1 cellular context compared by ENCODE assay signal in genomic region chr15:41695750-41696436, GRCh38.
TF ChIP-seq lines count a peak whose summit lies in the region.

No MANE protein-coding gene starts in this region.

TF ChIP-seq in GM12878, 131 proteins besides CTCF, POLR2A, EP300 and RAD21 (continued from another document):
- TF ChIP-seq CUX1 (IDR thresholded peaks at IDR 0.05; ENCODE audit: insufficient replicate concordance, low read depth, low read length) = no peak
- TF ChIP-seq RUNX3 (IDR thresholded peaks at IDR 0.05; ENCODE audit: low read length) = no peak
- no peak for TF ChIP-seq DPF2 (IDR thresholded peaks at IDR 0.05)
- TF ChIP-seq ZBTB11 (CRISPR knock-in tag; IDR thresholded peaks at IDR 0.05) = no peak
- TF ChIP-seq E2F4 (IDR thresholded peaks at IDR 0.05; ENCODE audit: low read depth, low read length) = no peak
- no peak for TF ChIP-seq USF1 (IDR thresholded peaks at IDR 0.05; ENCODE audit: borderline replicate concordance, extremely low read length, insufficient read depth, low read depth, low read length)
- 0 out of 2 replicates have a peak, but pooled peaks have one; percentile 36 for TF ChIP-seq HDGF (IDR thresholded peaks at IDR 0.05)
- no peak for TF ChIP-seq WRNIP1 (IDR thresholded peaks at IDR 0.05; ENCODE audit: borderline replicate concordance, low read depth, low read length)
- no peak for TF ChIP-seq CHD1 (IDR thresholded peaks at IDR 0.05; ENCODE audit: low read depth, low read length)
- TF ChIP-seq STAT1 (conservative IDR thresholded peaks at IDR 0.05) = no peak
- no peak for TF ChIP-seq SMARCA5 (IDR thresholded peaks at IDR 0.05)
- TF ChIP-seq SMAD5 (IDR thresholded peaks at IDR 0.05; ENCODE audit: low read depth) = no peak
- TF ChIP-seq MLLT1 (IDR thresholded peaks at IDR 0.05) = no peak
- no peak for TF ChIP-seq CBX3 (IDR thresholded peaks at IDR 0.05; ENCODE audit: borderline replicate concordance, low read depth)
- no peak for TF ChIP-seq RAD51 (IDR thresholded peaks at IDR 0.05)
- no peak for TF ChIP-seq FOXK2 (IDR thresholded peaks at IDR 0.05)
- TF ChIP-seq ZNF622 (IDR thresholded peaks at IDR 0.05) = no peak
- TF ChIP-seq SKIL (IDR thresholded peaks at IDR 0.05; ENCODE audit: low read depth, poor library complexity, severe bottlenecking) = no peak
- 0 out of 2 replicates have a peak, but pooled peaks have one; percentile 26 for TF ChIP-seq CREB1 (IDR thresholded peaks at IDR 0.05; ENCODE audit: low read depth)
- TF ChIP-seq ZNF24 (IDR thresholded peaks at IDR 0.05) = no peak
- no peak for TF ChIP-seq E2F8 (IDR thresholded peaks at IDR 0.05; ENCODE audit: low read depth, partially characterized antibody)
- TF ChIP-seq SREBF2 (IDR thresholded peaks at IDR 0.05; ENCODE audit: low read length) = no peak
- no peak for TF ChIP-seq ZZZ3 (IDR thresholded peaks at IDR 0.05; ENCODE audit: control insufficient read depth, insufficient read length, low read depth)
- TF ChIP-seq RBBP5 (conservative IDR thresholded peaks at IDR 0.05) = no peak
- no peak for TF ChIP-seq KDM1A (IDR thresholded peaks at IDR 0.05; ENCODE audit: borderline replicate concordance)
- no peak for TF ChIP-seq CHD4 (IDR thresholded peaks at IDR 0.05)
- TF ChIP-seq IRF4 (IDR thresholded peaks at IDR 0.05; ENCODE audit: low read depth, low read length) = no peak
- no peak for TF ChIP-seq YY1 (IDR thresholded peaks at IDR 0.05; ENCODE audit: low read depth, low read length)
- TF ChIP-seq BRCA1 (IDR thresholded peaks at IDR 0.05; ENCODE audit: low read depth, low read length) = no peak
- TF ChIP-seq TARDBP (IDR thresholded peaks at IDR 0.05; ENCODE audit: borderline replicate concordance) = no peak
- TF ChIP-seq NR2C1 (IDR thresholded peaks at IDR 0.05) = no peak
- no peak for TF ChIP-seq MXI1 (IDR thresholded peaks at IDR 0.05; ENCODE audit: low read depth, low read length)
- no peak for TF ChIP-seq PAX5 (IDR thresholded peaks at IDR 0.05; ENCODE audit: borderline replicate concordance, low read depth, low read length)
- TF ChIP-seq YBX1 (IDR thresholded peaks at IDR 0.05) = no peak
- TF ChIP-seq CBFB (IDR thresholded peaks at IDR 0.05; ENCODE audit: low read depth) = no peak
- no peak for TF ChIP-seq EED (IDR thresholded peaks at IDR 0.05; ENCODE audit: low read depth)
